ENCODE assay signal across 7 cellular contexts in the genomic region with DNA sequence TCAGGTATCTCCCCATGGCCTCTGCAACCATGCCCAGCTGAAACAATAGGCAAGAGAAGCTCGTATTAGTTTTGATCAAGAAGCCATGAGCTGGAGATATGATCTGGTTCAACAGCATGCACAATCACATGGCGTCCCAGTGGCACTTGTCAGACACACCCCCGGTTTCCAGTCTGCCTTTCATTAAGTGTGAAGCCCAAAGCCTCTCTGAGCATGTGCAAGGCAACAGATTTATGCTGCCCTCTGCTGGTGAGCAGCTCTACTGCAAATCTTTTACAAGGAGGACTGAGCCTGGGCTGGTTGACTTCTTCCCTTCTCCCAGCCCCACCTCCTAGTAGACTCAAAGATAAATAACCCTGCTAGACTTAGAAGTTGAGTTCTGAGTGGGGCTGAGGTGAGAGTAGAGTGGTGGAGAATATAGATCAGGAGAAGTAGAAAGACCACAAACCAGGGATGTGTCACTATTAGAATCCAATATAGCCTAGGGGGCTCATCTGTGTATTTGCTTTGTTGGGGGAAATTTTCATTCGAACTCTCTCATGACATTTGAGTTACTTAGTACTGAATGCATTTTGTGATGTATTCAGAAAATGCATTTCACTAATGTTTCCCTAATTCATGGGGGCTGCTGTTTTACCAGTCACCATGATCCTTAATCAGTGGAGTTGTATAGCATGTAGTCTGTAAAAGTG. TPM values are rescaled to one million over a fixed set of nuclear protein-coding genes. Genes with fewer than 3 reads are reported as not detected.
DNase-seq lines count a peak whose midpoint lies in the region; ATAC-seq, FAIRE-seq and TF ChIP-seq lines count a peak whose summit lies in the region.

No MANE protein-coding gene starts in this region.

- no peak for TF ChIP-seq EP300 in sigmoid colon (IDR thresholded peaks at IDR 0.05)

- H3K4me3 ChIP-seq in sigmoid colon: no peak overlapping the region

- H3K36me3 ChIP-seq in sigmoid colon: no peaks in the 10 kb centered on the region

- TF ChIP-seq POLR2A in GM12891 (IDR thresholded peaks at IDR 0.05; ENCODE audit: low read depth, low read length) (no peak), sigmoid colon (IDR thresholded peaks at IDR 0.05) (no peak)

- peak; percentile 88 for FAIRE-seq in GM12891 (lab: Jason Lieb, UNC)

- H3K27ac ChIP-seq in sigmoid colon: no peak overlapping the region

- no peaks in the 10 kb centered on the region for H3K27me3 ChIP-seq in sigmoid colon

- no peaks in the 10 kb centered on the region for H3K4me1 ChIP-seq in sigmoid colon

- ATAC-seq in HG02623 (IDR thresholded peaks at IDR 0.05; ENCODE audit: unreplicated experiment) (peak; percentile 93), left ventricle myocardium superior (peak; percentile 78)

- H3K9me3 ChIP-seq in sigmoid colon: no peaks in the 10 kb centered on the region

- DNase-seq in GM12891 (ENCODE audit: insufficient read length, low spot score): peak; percentile 25
- DNase-seq in NCI-H1092 (lab: John Stamatoyannopoulos, UW): peak; percentile 90
- peak; percentile 10 for DNase-seq in SKM-1 (lab: John Stamatoyannopoulos, UW; ENCODE audit: unreplicated experiment)
- peak; percentile 38 for DNase-seq in activated naive CD8-positive, alpha-beta T cell treated with anti-CD3 and anti-CD28 coated beads, Interleukin-2, amount 50 U/mL, for 16 hours (ENCODE audit: low read depth, low spot score)
- peak; percentile 51 for DNase-seq in left ventricle myocardium superior
- DNase-seq in sigmoid colon: peak; percentile 69

- TF ChIP-seq CTCF in sigmoid colon (IDR thresholded peaks at IDR 0.05): peak in 3 of 4 experiments; percentile 53 to 69 (median 58)

- WGBS in sigmoid colon, 2 donors: 26 to 31% methylated on average over 4 of the region's 4 CpGs

- intact Hi-C loops in left ventricle myocardium superior (cut with micrococcal nuclease): no loop called here
- intact Hi-C loops in sigmoid colon (cut with DNase I): no loop called here

TF ChIP-seq in GM12891, 5 proteins besides CTCF, POLR2A, EP300 and RAD21:
- no peak for TF ChIP-seq POU2F2 (IDR thresholded peaks at IDR 0.05; ENCODE audit: low read depth, low read length)
- TF ChIP-seq POLR2AphosphoS5 (IDR thresholded peaks at IDR 0.05; ENCODE audit: low read depth, low read length): no peak
- TF ChIP-seq PAX5 (IDR thresholded peaks at IDR 0.05; ENCODE audit: insufficient read depth, low read length, severe bottlenecking): no peak
- TF ChIP-seq SPI1 (IDR thresholded peaks at IDR 0.05; ENCODE audit: low read depth, low read length): no peak
- no peak for TF ChIP-seq TAF1 (IDR thresholded peaks at IDR 0.05; ENCODE audit: low read depth, low read length)

RNA-seq across cellular contexts. Expression of a gene that starts 53.7 kb away (rescaled TPM):
- 19.3 TPM for polyA plus RNA-seq in GM12891 (2012; ENCODE audit: low read depth, missing spikeins)
- total RNA-seq in left ventricle myocardium superior (10.1 TPM), sigmoid colon (10 to 100 TPM; 15.6 to 26.4 (median 21.0) TPM)
- 10 to 100 TPM; 12.4 to 22.2 (median 22.2) TPM for polyA plus RNA-seq in sigmoid colon

Comparison
In these comparisons a context has a peak if more than half of its experiments do, and no peak if none do; other contexts are left out.
1. DNase-seq: peak in every context shown above with its lines; median percentile 90 in NCI-H1092; 69 in sigmoid colon; 51 in left ventricle myocardium superior; 38 in activated naive CD8-positive, alpha-beta T cell treated with anti-CD3 and anti-CD28 coated beads, Interleukin-2, amount 50 U/mL, for 16 hours; 25 in GM12891; 10 in SKM-1.